In the genomic region with DNA sequence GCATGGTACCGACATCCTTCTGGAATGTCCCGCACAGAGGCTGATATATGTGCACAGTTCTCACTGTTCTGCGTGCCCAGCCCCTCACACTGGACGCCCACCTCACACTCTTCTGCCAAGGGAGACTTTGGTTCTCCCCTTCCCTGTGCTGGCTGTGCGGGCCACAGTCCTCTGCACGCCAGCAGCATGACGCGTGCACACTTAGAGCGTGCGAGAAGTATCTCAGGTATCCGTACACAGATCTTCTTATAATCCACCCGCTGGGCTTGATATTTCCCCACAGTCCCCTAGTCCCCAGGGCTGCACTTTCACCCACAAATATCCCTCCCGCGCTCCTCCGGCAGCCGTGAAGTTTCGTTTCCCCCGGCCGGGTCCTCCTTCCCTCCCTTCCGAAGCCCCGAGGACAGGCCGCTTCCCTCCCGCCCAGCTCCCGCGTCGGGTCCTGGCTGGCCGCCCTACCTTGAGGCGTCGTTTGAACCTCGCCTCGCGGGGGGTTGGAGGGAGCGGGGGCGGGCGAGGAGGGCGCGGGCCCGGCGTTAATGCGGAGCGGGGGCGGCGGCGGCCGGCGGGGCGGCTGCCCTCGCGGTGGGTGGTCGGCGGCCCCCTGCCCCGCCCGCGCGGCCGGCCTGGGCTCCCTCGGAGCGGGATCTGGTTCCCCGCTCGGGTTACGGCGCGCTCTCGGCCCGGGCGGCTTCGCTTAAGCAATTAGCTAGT, we compare ENCODE assay signal across 13 cellular contexts. TPM values are rescaled to one million over a fixed set of nuclear protein-coding genes. Genes with fewer than 3 reads are reported as not detected.
DNase-seq lines count a peak whose midpoint lies in the region; FAIRE-seq and TF ChIP-seq lines count a peak whose summit lies in the region.
"Had no signal": no experiment of that assay in that cellular context is flagged by ENCODE, and none has a peak within 500 bp of the region (broad histone marks: within the 10 kb centered on the region; RNA-seq: fewer than 3 reads in every experiment).

No MANE protein-coding gene starts in this region.

- no peaks in the 10 kb centered on the region for H3K4me1 ChIP-seq in CD8-positive, alpha-beta memory T cell (ENCODE audit: insufficient read depth, low read length)

- no peak for FAIRE-seq in urothelium cell line (lab: Jason Lieb, UNC)

- no peaks in the 10 kb centered on the region for H3K9me3 Mint-ChIP-seq in CD8-positive, alpha-beta memory T cell

- no peaks in the 10 kb centered on the region for H3K36me3 Mint-ChIP-seq in CD8-positive, alpha-beta memory T cell

- TF ChIP-seq CTCF in NB4 (IDR thresholded peaks at IDR 0.05; ENCODE audit: low read depth, low read length) (no peak), fibroblast of villous mesenchyme (IDR thresholded peaks at IDR 0.05; ENCODE audit: insufficient read depth, low read depth, low read length) (no peak)

- no peak for DNase-seq in CD8-positive, alpha-beta memory T cell
- DNase-seq in NB4 (ENCODE audit: low read depth): peak; percentile 37
- DNase-seq in fibroblast of villous mesenchyme (ENCODE audit: low read depth): peak; percentile 51
- DNase-seq in retina: peak; percentile 63
- DNase-seq in urothelium cell line (ENCODE audit: low spot score): no peak
- no peak for DNase-seq in stimulated activated CD4-positive, alpha-beta T cell treated with anti-CD3 and anti-CD28 coated beads, Interleukin-4, amount 100 ng/mL, for 1 hour
- DNase-seq in substantia nigra (lab: John Stamatoyannopoulos, UW): no peak
- DNase-seq: central memory CD4-positive, alpha-beta T cell; DND-41; head of caudate nucleus; Kasumi-1; NCI-H82; thyroid gland had no signal

- POLR2A ChIA-PET in CD8-positive, alpha-beta memory T cell (lab: Charles Lee): no interaction called here

- H3K27ac Mint-ChIP-seq in CD8-positive, alpha-beta memory T cell: peak overlapping the region in 1 of 8 donors; percentile 52

- no peak overlapping the region for H3K27ac ChIP-seq in CD8-positive, alpha-beta memory T cell (ENCODE audit: low read depth, low read length)
- H3K27ac ChIP-seq in substantia nigra (ENCODE audit: low read depth, low read length, poor library complexity, severe bottlenecking): no peak overlapping the region
- H3K27ac ChIP-seq: thyroid gland had no signal

- no peaks in the 10 kb centered on the region for H3K9me3 ChIP-seq in CD8-positive, alpha-beta memory T cell (ENCODE audit: low read length)
- H3K9me3 ChIP-seq: thyroid gland had no signal

- peaks cover 22 to 34% (median 26%) of the 10 kb centered on the region in 3 donors for H3K4me1 Mint-ChIP-seq in CD8-positive, alpha-beta memory T cell

- H3K27me3 ChIP-seq in CD8-positive, alpha-beta memory T cell (ENCODE audit: insufficient read depth, low read length, poor library complexity, severe bottlenecking): peaks cover 31% of the 10 kb centered on the region

- no peak overlapping the region for H3K4me3 ChIP-seq in CD8-positive, alpha-beta memory T cell (ENCODE audit: low read length)
- no peak overlapping the region for H3K4me3 ChIP-seq in NB4 (ENCODE audit: low read depth, low read length)
- H3K4me3 ChIP-seq in fibroblast of villous mesenchyme (ENCODE audit: low read depth, low read length): peak overlapping the region; percentile 96
- H3K4me3 ChIP-seq: thyroid gland had no signal

- TF ChIP-seq POLR2A in NB4 (IDR thresholded peaks at IDR 0.05; ENCODE audit: extremely low read depth, insufficient read length): no peak

- no peaks in the 10 kb centered on the region for H3K36me3 ChIP-seq in CD8-positive, alpha-beta memory T cell (ENCODE audit: insufficient read depth, low read length)
- H3K36me3 ChIP-seq: thyroid gland had no signal

- H3K27me3 Mint-ChIP-seq in CD8-positive, alpha-beta memory T cell: peaks cover 62 to 78% of the 10 kb centered on the region in 2 donors

- CTCF ChIA-PET in CD8-positive, alpha-beta memory T cell (lab: Charles Lee): no interaction called here

- peak overlapping the region in 6 of 7 donors; percentile 26 to 52 (median 39) for H3K4me3 Mint-ChIP-seq in CD8-positive, alpha-beta memory T cell

RNA-seq across cellular contexts. Expression of a gene that starts 5.0 kb away (rescaled TPM):
- total RNA-seq in CD8-positive, alpha-beta memory T cell: not detected
- polyA plus RNA-seq in CD8-positive, alpha-beta memory T cell: not detected
- total RNA-seq in fibroblast of villous mesenchyme: 5.2 and 10.3 TPM in 2 replicates

RNA-seq across cellular contexts. Expression of a gene that starts 49.7 kb away (rescaled TPM):
- total RNA-seq in CD8-positive, alpha-beta memory T cell: 10 to 100 TPM; 21.9 to 25.0 TPM
- 23.0 TPM for polyA plus RNA-seq in CD8-positive, alpha-beta memory T cell
- 11.6 and 14.7 TPM in 2 replicates for total RNA-seq in fibroblast of villous mesenchyme

Comparison
In these comparisons a context has a peak if more than half of its experiments do, and no peak if none do; other contexts are left out.
1. DNase-seq: peak in NB4 (single experiment), fibroblast of villous mesenchyme (single experiment) and retina (single experiment); none in CD8-positive, alpha-beta memory T cell (0 of 5), urothelium cell line (single experiment), stimulated activated CD4-positive, alpha-beta T cell treated with anti-CD3 and anti-CD28 coated beads, Interleukin-4, amount 100 ng/mL, for 1 hour (single experiment) and substantia nigra (0 of 49).